In genomic region chr2:121075641-121076500, GRCh38 we compare ENCODE assay signal across 10 cellular contexts.
A peak's percentile ranks its signal among the peaks of the same experiment; 100 is the strongest.
DNase-seq lines count a peak whose midpoint lies in the region; ATAC-seq and TF ChIP-seq lines count a peak whose summit lies in the region.
"Had no signal": no experiment of that assay in that cellular context is flagged by ENCODE, and none has a peak within 500 bp of the region (broad histone marks: within the 10 kb centered on the region; RNA-seq: fewer than 3 reads in every experiment).

No MANE protein-coding gene starts in this region.

- H3K27me3 Mint-ChIP-seq in activated T-cell treated with anti-CD3 and anti-CD28 coated beads, Interleukin-2, amount 50 U/mL, for 72 hours (ENCODE audit: low read depth): peaks cover 25% of the 10 kb centered on the region

- no peaks in the 10 kb centered on the region for H3K9me2 ChIP-seq in hepatocyte (replicated peaks; ENCODE audit: insufficient read depth)

- intact Hi-C loops in Panc1 (cut with micrococcal nuclease; ENCODE audit: unreplicated experiment): loop anchor here (10.0 kb wide), 1 partner anchor 731 kb away; the partner anchor contains the start of gene INHBB

- H3K79me2 ChIP-seq in hepatocyte: no peaks in the 10 kb centered on the region

- H4K20me1 ChIP-seq in hepatocyte (ENCODE audit: insufficient read depth, poor library complexity, severe bottlenecking): no peaks in the 10 kb centered on the region

- H3K4me1 ChIP-seq in Panc1 (ENCODE audit: control insufficient read depth, insufficient read depth, low read length) (peaks cover 13% of the 10 kb centered on the region), hepatocyte (ENCODE audit: insufficient read depth) (peaks cover 9% of the 10 kb centered on the region), suprapubic skin (peaks cover 27% of the 10 kb centered on the region), Peyer's patch (peaks cover 0 to 4% (median 0%) of the 10 kb centered on the region in 4 donors)

- TF ChIP-seq POLR2A in suprapubic skin (IDR thresholded peaks at IDR 0.05) (no peak), Peyer's patch (IDR thresholded peaks at IDR 0.05) (no peak)

- CTCF ChIA-PET in Panc1 (lab: Charles Lee): interaction anchor here (0.6 to 1.5 kb wide), 4 partner anchors 40 to 380 kb away, joined by 3 to 6 read pairs (median 3); no protein-coding TSS in a partner anchor

- peak overlapping the region in 1 of 2 donors; percentile 4 for H3K4me3 Mint-ChIP-seq in activated T-cell treated with anti-CD3 and anti-CD28 coated beads, Interleukin-2, amount 50 U/mL, for 72 hours
- H3K4me3 Mint-ChIP-seq: natural killer cell had no signal

- no peaks in the 10 kb centered on the region for H3K9me3 Mint-ChIP-seq in activated T-cell treated with anti-CD3 and anti-CD28 coated beads, Interleukin-2, amount 50 U/mL, for 72 hours
- H3K9me3 Mint-ChIP-seq: natural killer cell had no signal

- H3K36me3 ChIP-seq in Panc1 (ENCODE audit: control insufficient read depth, insufficient read depth, low read length) (no peaks in the 10 kb centered on the region), hepatocyte (replicated peaks; ENCODE audit: insufficient read depth, low read depth) (no peaks in the 10 kb centered on the region), suprapubic skin (no peaks in the 10 kb centered on the region), Peyer's patch (no peaks in the 10 kb centered on the region)

- 21% methylated on average over 16 of the region's 19 CpGs for WGBS in hepatocyte (ENCODE audit: low lambda C conversion rate, missing lambda C conversion rate)
- 11% methylated on average over 16 of the region's 19 CpGs for WGBS in suprapubic skin

- peak; percentile 10 for ATAC-seq in Panc1
- no peak for ATAC-seq in activated T-cell treated with anti-CD3 and anti-CD28 coated beads, Interleukin-2, amount 50 U/mL, for 72 hours (replicated peaks in 1 of 2)

- peak; percentile 86 for DNase-seq in DMS53 (lab: John Stamatoyannopoulos, UW)
- DNase-seq in DMS53 treated with DMSO at 0.1 percent for 48 hours (lab: John Stamatoyannopoulos, UW; ENCODE audit: unreplicated experiment): no peak
- no peak for DNase-seq in Panc1 (ENCODE audit: low read depth, low spot score)
- DNase-seq in hepatocyte (ENCODE audit: low spot score): no peak
- no peak for DNase-seq in suprapubic skin (ENCODE audit: low spot score in 2 of 2)
- DNase-seq in HuH-7.5 (ENCODE audit: low spot score): no peak
- DNase-seq in Peyer's patch: no peak
- no peak for DNase-seq in activated T-cell treated with anti-CD3 and anti-CD28 coated beads, Interleukin-2, amount 50 U/mL, for 72 hours
- DNase-seq: natural killer cell had no signal

- POLR2A ChIA-PET in Panc1 (lab: Charles Lee): interaction anchor here (0.6 to 1.1 kb wide), 8 partner anchors 43 to 722 kb away, joined by 3 to 12 read pairs (median 3); no protein-coding TSS in a partner anchor

- in situ Hi-C loops in Panc1 (cut with HindIII; ENCODE audit: low pct_unique_long_range_greater_than_20kb, low sequenced_read_pairs): no loop called here

- BruUV-seq in Panc1 (replicated peaks; lab: Mats Ljungman, UMichigan): no TSS peak

- TF ChIP-seq CTCF in Panc1 (IDR thresholded peaks at IDR 0.05) (no peak), hepatocyte (IDR thresholded peaks at IDR 0.05; ENCODE audit: poor library complexity) (no peak), suprapubic skin (IDR thresholded peaks at IDR 0.05) (no peak), Peyer's patch (IDR thresholded peaks at IDR 0.05) (no peak)

- no peak overlapping the region for H3K27ac Mint-ChIP-seq in activated T-cell treated with anti-CD3 and anti-CD28 coated beads, Interleukin-2, amount 50 U/mL, for 72 hours
- H3K27ac Mint-ChIP-seq: natural killer cell had no signal

- TF ChIP-seq EP300 in suprapubic skin (IDR thresholded peaks at IDR 0.05): no peak

- no peak overlapping the region for H2AFZ ChIP-seq in hepatocyte

- H3K4me2 ChIP-seq in hepatocyte: peak overlapping the region; percentile 50

- H3K9me3 ChIP-seq in Panc1 (ENCODE audit: control insufficient read depth, insufficient read depth, low read depth, low read length) (no peaks in the 10 kb centered on the region), hepatocyte (ENCODE audit: low read depth) (no peaks in the 10 kb centered on the region), suprapubic skin (no peaks in the 10 kb centered on the region), Peyer's patch (no peaks in the 10 kb centered on the region)

- H3K4me1 Mint-ChIP-seq in activated T-cell treated with anti-CD3 and anti-CD28 coated beads, Interleukin-2, amount 50 U/mL, for 72 hours (ENCODE audit: low read depth): peaks cover 7% of the 10 kb centered on the region

- H3K27me3 ChIP-seq in Panc1 (ENCODE audit: control insufficient read depth, insufficient read depth, low read length): no peaks in the 10 kb centered on the region
- peaks cover 47% of the 10 kb centered on the region for H3K27me3 ChIP-seq in hepatocyte
- peaks cover 31% of the 10 kb centered on the region for H3K27me3 ChIP-seq in suprapubic skin
- H3K27me3 ChIP-seq in Peyer's patch: peaks cover 0 to 7% of the 10 kb centered on the region in 2 donors

- H3K36me3 Mint-ChIP-seq in activated T-cell treated with anti-CD3 and anti-CD28 coated beads, Interleukin-2, amount 50 U/mL, for 72 hours (ENCODE audit: insufficient read depth in 2 of 2): no peaks in the 10 kb centered on the region
- H3K36me3 Mint-ChIP-seq: natural killer cell had no signal

- H3K27ac ChIP-seq in Panc1 (ENCODE audit: low read length): peak overlapping the region; percentile 64; the same call in 1 of the 2 replicates
- no peak overlapping the region for H3K27ac ChIP-seq in hepatocyte
- no peak overlapping the region for H3K27ac ChIP-seq in suprapubic skin
- H3K27ac ChIP-seq in Peyer's patch: no peak overlapping the region
- H3K27ac ChIP-seq: 22Rv1 had no signal

- H3K4me3 ChIP-seq in Panc1 (ENCODE audit: low read depth in 2 of 2, low read length in 2 of 2) (peak overlapping the region; percentile 16 to 26), hepatocyte (no peak overlapping the region), suprapubic skin (peak overlapping the region; percentile 9), Peyer's patch (no peak overlapping the region)

Comparison
In these comparisons a context has a peak if more than half of its experiments do, and no peak if none do; other contexts are left out.
1. H3K4me3 ChIP-seq: peak in Panc1 (2 of 2) and suprapubic skin (single experiment); none in hepatocyte (single experiment) and Peyer's patch (0 of 4).